10 cellular contexts compared by ENCODE assay signal in the genomic region with DNA sequence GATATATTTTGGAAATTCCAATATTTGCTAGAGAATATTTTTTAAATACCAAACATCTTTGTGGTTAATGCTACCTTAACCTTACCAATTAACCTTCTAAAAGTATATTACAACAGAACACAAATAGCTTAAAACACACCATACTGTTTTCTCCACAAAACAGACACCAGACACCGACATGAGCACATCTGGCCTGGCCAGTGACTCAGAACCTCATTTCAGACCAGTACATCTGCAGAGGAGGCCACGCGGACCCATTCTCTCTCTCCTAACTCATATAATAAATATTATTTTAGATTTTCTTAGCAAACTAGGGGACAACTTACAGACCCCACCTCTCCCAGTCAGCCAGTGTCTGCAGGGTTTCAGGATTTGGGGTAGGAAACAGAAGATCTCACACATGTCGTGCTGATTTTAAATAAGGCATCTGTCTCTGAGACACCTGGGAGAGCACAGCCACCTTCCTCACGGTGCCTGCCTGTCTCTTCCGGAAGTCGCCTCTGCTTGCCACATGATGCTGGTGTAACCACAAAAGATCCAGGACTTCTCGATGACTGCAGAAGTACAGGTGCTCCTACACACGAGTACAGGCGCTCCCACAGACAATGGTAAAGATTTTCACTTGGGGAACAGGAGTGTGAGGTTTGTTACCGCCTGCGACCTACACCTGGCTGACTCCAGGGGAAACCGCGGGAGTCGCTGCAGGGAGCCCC. TPM values are rescaled to one million over a fixed set of nuclear protein-coding genes. Genes with fewer than 3 reads are reported as not detected.
DNase-seq lines count a peak whose midpoint lies in the region; ATAC-seq and TF ChIP-seq lines count a peak whose summit lies in the region.
"Had no signal": no experiment of that assay in that cellular context is flagged by ENCODE, and none has a peak within 500 bp of the region (broad histone marks: within the 10 kb centered on the region; RNA-seq: fewer than 3 reads in every experiment).

No MANE protein-coding gene starts in this region.

- H3K9ac ChIP-seq in OCI-LY3 (ENCODE audit: low read length), result no peak overlapping the region

- H3K4me3 ChIP-seq in AG04450 (ENCODE audit: low read depth, low read length) (no peak overlapping the region), OCI-LY3 (ENCODE audit: low read length) (no peak overlapping the region)
- H3K4me3 ChIP-seq: SK-N-MC had no signal

- CTCF ChIA-PET in AG04450 (lab: Charles Lee), result no interaction called here

- H3K27ac ChIP-seq in AG04450 (ENCODE audit: low read depth, low read length), result peak overlapping the region; percentile 47
- H3K27ac ChIP-seq in OCI-LY3 (ENCODE audit: low read length), result peak overlapping the region; percentile 85
- H3K27ac ChIP-seq: SK-N-MC had no signal

- peaks cover 4% of the 10 kb centered on the region for H3K36me3 ChIP-seq in OCI-LY3 (replicated peaks; ENCODE audit: low read depth, low read length)

- peak; percentile 56 for ATAC-seq in GM19463 (IDR thresholded peaks at IDR 0.05; ENCODE audit: unreplicated experiment)

- POLR2A ChIA-PET in AG04450 (lab: Yijun Ruan, JAX), result no interaction called here

- peak overlapping the region; percentile 24 for H3K4me2 ChIP-seq in OCI-LY3 (ENCODE audit: low read length)

- DNase-seq in AG04450 (ENCODE audit: low read depth, low spot score), result no peak
- DNase-seq in central memory CD4-positive, alpha-beta T cell, result peak; percentile 68
- no peak for DNase-seq in HT-29 (ENCODE audit: low spot score)
- DNase-seq in COLO668 (lab: John Stamatoyannopoulos, UW; ENCODE audit: unreplicated experiment), result no peak
- DNase-seq in glomerular visceral epithelial cell (ENCODE audit: extremely low spot score), result no peak
- no peak for DNase-seq in dedifferentiated amniotic fluid mesenchymal stem cell (ENCODE audit: extremely low spot score)
- DNase-seq: DMS 273 treated with DMSO at 0.1 percent for 48 hours had no signal

- H3K27me3 ChIP-seq in AG04450 (ENCODE audit: control insufficient read depth, insufficient read depth, low read length), result no peaks in the 10 kb centered on the region
- no peaks in the 10 kb centered on the region for H3K27me3 ChIP-seq in OCI-LY3 (ENCODE audit: low read depth, low read length)

- TF ChIP-seq CTCF in AG04450 (IDR thresholded peaks at IDR 0.05; ENCODE audit: low read depth, low read length) (no peak), OCI-LY3 (IDR thresholded peaks at IDR 0.05; ENCODE audit: low read depth, low read length) (no peak)

- peaks cover 30% of the 10 kb centered on the region for H3K4me1 ChIP-seq in OCI-LY3 (ENCODE audit: low read length)

- H3K9me3 ChIP-seq in AG04450 (ENCODE audit: control insufficient read depth, insufficient read depth, low read length) (no peaks in the 10 kb centered on the region; the same call in 1 of the 2 replicates), OCI-LY3 (ENCODE audit: insufficient read depth, low read length) (no peaks in the 10 kb centered on the region; the same call in 1 of the 2 replicates)

- no peaks in the 10 kb centered on the region for H3K79me2 ChIP-seq in OCI-LY3 (ENCODE audit: low read length)

- H4K20me1 ChIP-seq in OCI-LY3 (ENCODE audit: insufficient read depth, low read length), result no peaks in the 10 kb centered on the region

- H2AFZ ChIP-seq in OCI-LY3 (ENCODE audit: low read depth, low read length), result no peak overlapping the region

RNA-seq across cellular contexts. Expression of gene ANKLE2, which starts 9.7 kb away (rescaled TPM):
- 55.7 and 65.6 TPM in 2 replicates for polyA plus RNA-seq in AG04450 (2011; rRNA removed)
- polyA minus RNA-seq in AG04450 (2011; rRNA and poly(A)+ RNA removed), result 198 and 272 TPM in 2 replicates
- total RNA-seq in HT-29 (2014; rRNA removed; shearing (Covaris generic)), result 57.4 and 67.6 TPM in 2 replicates

RNA-seq across cellular contexts. Expression of gene GOLGA3, which starts 57.4 kb away (rescaled TPM):
- 22.6 and 28.0 TPM in 2 replicates for polyA plus RNA-seq in AG04450 (2011; rRNA removed)
- polyA minus RNA-seq in AG04450 (2011; rRNA and poly(A)+ RNA removed), result 78.1 and 103 TPM in 2 replicates
- 74.3 and 81.6 TPM in 2 replicates for total RNA-seq in HT-29 (2014; rRNA removed; shearing (Covaris generic))
